Comparison of ENCODE assay signal across 1 cellular context in genomic region chr20:46551508-46552280, GRCh38.
TF ChIP-seq lines count a peak whose summit lies in the region.

No MANE protein-coding gene starts in this region.

TF ChIP-seq in H1, 55 proteins besides CTCF, POLR2A, EP300 and RAD21:
- TF ChIP-seq SP4 (IDR thresholded peaks at IDR 0.05; ENCODE audit: low read length): no peak
- TF ChIP-seq CREB1 (IDR thresholded peaks at IDR 0.05): peak; percentile 43
- peak; percentile 48 for TF ChIP-seq ASH2L (IDR thresholded peaks at IDR 0.05; ENCODE audit: low read length)
- peak; percentile 97 for TF ChIP-seq SRF (IDR thresholded peaks at IDR 0.05; ENCODE audit: low read depth, low read length)
